ENCODE assay signal across 9 cellular contexts in the genomic region with DNA sequence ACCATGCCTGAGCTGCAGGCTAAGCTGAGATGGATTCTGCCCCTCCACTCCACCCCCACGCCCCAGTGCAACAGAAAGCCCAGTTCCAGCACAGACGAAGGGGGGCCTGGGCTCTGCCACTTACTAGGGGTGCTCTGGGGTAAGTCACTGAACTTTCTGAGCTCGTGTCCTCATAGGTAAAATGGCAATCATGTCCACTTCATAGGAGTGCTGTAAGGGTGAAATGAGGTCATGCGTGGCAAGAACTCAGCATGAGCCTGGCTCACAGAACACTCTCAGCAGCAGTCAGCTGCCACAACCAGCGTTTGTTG. TPM values are rescaled to one million over a fixed set of nuclear protein-coding genes. Genes with fewer than 3 reads are reported as not detected.
DNase-seq lines count a peak whose midpoint lies in the region; ATAC-seq and TF ChIP-seq lines count a peak whose summit lies in the region.
"Had no signal": no experiment of that assay in that cellular context is flagged by ENCODE, and none has a peak within 500 bp of the region (broad histone marks: within the 10 kb centered on the region; RNA-seq: fewer than 3 reads in every experiment).

No MANE protein-coding gene starts in this region.

- no peak for ATAC-seq in HG02763 (IDR thresholded peaks at IDR 0.05; ENCODE audit: unreplicated experiment)
- ATAC-seq in Right ventricle myocardium superior (ENCODE audit: poor library complexity): no peak

- peaks cover 0 to 16% (median 7%) of the 10 kb centered on the region in 11 experiments; a peak in 13 of 22 replicates for H3K27me3 ChIP-seq in BLaER1 treated with 17β-estradiol and CSF1 and Interleukin-3, amounts not matched to agents 10 nM and 100 nM
- no peaks in the 10 kb centered on the region for H3K27me3 ChIP-seq in ascending aorta
- no peaks in the 10 kb centered on the region for H3K27me3 ChIP-seq in neural cell (ENCODE audit: insufficient read depth, low read depth, low read length)

- no peak overlapping the region for H3K27ac ChIP-seq in BLaER1 treated with 17β-estradiol and CSF1 and Interleukin-3, amounts not matched to agents 10 nM and 100 nM
- no peak overlapping the region for H3K27ac ChIP-seq in ascending aorta
- no peak overlapping the region for H3K27ac ChIP-seq in neural cell (ENCODE audit: low read length)
- H3K27ac ChIP-seq: C4-2B had no signal

- H2AFZ ChIP-seq in neural cell (ENCODE audit: low read depth, low read length): no peak overlapping the region

- TF ChIP-seq RAD21 in neural cell (conservative IDR thresholded peaks at IDR 0.05): no peak

- peak overlapping the region in 9 of 10 experiments; percentile 64 to 77 (median 69); a peak in 10 of 20 replicates for H3K4me3 ChIP-seq in BLaER1 treated with 17β-estradiol and CSF1 and Interleukin-3, amounts not matched to agents 10 nM and 100 nM
- H3K4me3 ChIP-seq in HFF-Myc (replicated peaks; ENCODE audit: low read depth, low read length): peak overlapping the region; percentile 52; the same call in 1 of the 2 replicates
- H3K4me3 ChIP-seq in ascending aorta: peak overlapping the region; percentile 59 to 72
- peak overlapping the region; percentile 70 for H3K4me3 ChIP-seq in neural cell (ENCODE audit: low read length)

- TF ChIP-seq EP300 in neural cell (conservative IDR thresholded peaks at IDR 0.05; ENCODE audit: poor library complexity, severe bottlenecking): no peak

- H3F3A ChIP-seq in neural cell (ENCODE audit: insufficient read depth, low read length, poor library complexity, severe bottlenecking): no peaks in the 10 kb centered on the region

- H4K20me1 ChIP-seq in BLaER1 treated with 17β-estradiol and CSF1 and Interleukin-3, amounts not matched to agents 10 nM and 100 nM: peaks cover 0 to 6% (median 0%) of the 10 kb centered on the region in 11 experiments; a peak in 2 of 22 replicates
- H4K20me1 ChIP-seq in neural cell (ENCODE audit: insufficient read depth): no peaks in the 10 kb centered on the region

- H3K9me2 ChIP-seq in neural cell (ENCODE audit: insufficient read depth, low read length): no peaks in the 10 kb centered on the region

- peak overlapping the region; percentile 82 to 99 (median 97); a peak in 16 of 22 replicates for H3K4me2 ChIP-seq in BLaER1 treated with 17β-estradiol and CSF1 and Interleukin-3, amounts not matched to agents 10 nM and 100 nM
- H3K4me2 ChIP-seq in neural cell (ENCODE audit: low read length): no peak overlapping the region

- H3K79me2 ChIP-seq in neural cell (replicated peaks; ENCODE audit: insufficient read depth, low read length): no peaks in the 10 kb centered on the region

- no peak for TF ChIP-seq CTCF in HFF-Myc (IDR thresholded peaks at IDR 0.05; ENCODE audit: low read depth, low read length, missing control alignments)
- TF ChIP-seq CTCF in ascending aorta (IDR thresholded peaks at IDR 0.05): no peak
- no peak for TF ChIP-seq CTCF in neural cell (IDR thresholded peaks at IDR 0.05; ENCODE audit: poor library complexity, severe bottlenecking)

- intact Hi-C loops in ascending aorta (cut with DNase I) (loop anchor here (1.0 to 5.0 kb wide), 4 partner anchors 57 to 370 kb away; no protein-coding TSS in a partner anchor), Right ventricle myocardium superior (cut with DNase I) (loop anchor here (2.0 to 10.0 kb wide), 3 partner anchors 75 to 358 kb away; no protein-coding TSS in a partner anchor)

- no peaks in the 10 kb centered on the region for H3K9me3 ChIP-seq in BLaER1 treated with 17β-estradiol and CSF1 and Interleukin-3, amounts not matched to agents 10 nM and 100 nM (replicated peaks in 1 of 11)
- H3K9me3 ChIP-seq in ascending aorta (no peaks in the 10 kb centered on the region), neural cell (ENCODE audit: low read length) (no peaks in the 10 kb centered on the region)

- no peaks in the 10 kb centered on the region; a peak in 1 of 20 replicates for H3K4me1 ChIP-seq in BLaER1 treated with 17β-estradiol and CSF1 and Interleukin-3, amounts not matched to agents 10 nM and 100 nM
- peaks cover 0 to 10% of the 10 kb centered on the region in 2 donors for H3K4me1 ChIP-seq in ascending aorta

- H3K9ac ChIP-seq in BLaER1 treated with 17β-estradiol and CSF1 and Interleukin-3, amounts not matched to agents 10 nM and 100 nM: peak overlapping the region in 3 of 11 experiments; percentile 81 to 83 (median 82); a peak in 4 of 22 replicates
- no peak overlapping the region for H3K9ac ChIP-seq in neural cell (ENCODE audit: low read length)

- H3K36me3 ChIP-seq in BLaER1 treated with 17β-estradiol and CSF1 and Interleukin-3, amounts not matched to agents 10 nM and 100 nM: no peaks in the 10 kb centered on the region
- H3K36me3 ChIP-seq in ascending aorta (no peaks in the 10 kb centered on the region), neural cell (ENCODE audit: insufficient read depth, low read length) (no peaks in the 10 kb centered on the region)

- DNase-seq in HFF-Myc (ENCODE audit: extremely low read depth, low read depth) (no peak), ascending aorta (ENCODE audit: low spot score in 2 of 2) (no peak), SKM-1 (lab: John Stamatoyannopoulos, UW; ENCODE audit: unreplicated experiment) (no peak), Right ventricle myocardium superior (no peak), SIG-M5 treated with dmso at 0.1 percent for 504 hours (lab: John Stamatoyannopoulos, UW; ENCODE audit: unreplicated experiment) (no peak)

TF ChIP-seq in neural cell, 6 proteins besides CTCF, POLR2A, EP300 and RAD21:
- TF ChIP-seq TAF1 (IDR thresholded peaks at IDR 0.05; ENCODE audit: low read depth) (no peak), SMC3 (conservative IDR thresholded peaks at IDR 0.05; ENCODE audit: poor library complexity) (no peak), REST (IDR thresholded peaks at IDR 0.05; ENCODE audit: borderline replicate concordance) (no peak), MXI1 (conservative IDR thresholded peaks at IDR 0.05; ENCODE audit: poor library complexity, severe bottlenecking) (no peak)

RNA-seq across cellular contexts. Expression of gene PSD2, which starts 8.4 kb away (rescaled TPM):
- total RNA-seq in ascending aorta: not detected
- polyA plus RNA-seq in neural cell: 33.4 and 38.6 TPM in 2 replicates
- 47.7 and 49.2 TPM in 2 replicates for polyA minus RNA-seq in neural cell
- total RNA-seq in Right ventricle myocardium superior: not detected
